In the genomic region with DNA sequence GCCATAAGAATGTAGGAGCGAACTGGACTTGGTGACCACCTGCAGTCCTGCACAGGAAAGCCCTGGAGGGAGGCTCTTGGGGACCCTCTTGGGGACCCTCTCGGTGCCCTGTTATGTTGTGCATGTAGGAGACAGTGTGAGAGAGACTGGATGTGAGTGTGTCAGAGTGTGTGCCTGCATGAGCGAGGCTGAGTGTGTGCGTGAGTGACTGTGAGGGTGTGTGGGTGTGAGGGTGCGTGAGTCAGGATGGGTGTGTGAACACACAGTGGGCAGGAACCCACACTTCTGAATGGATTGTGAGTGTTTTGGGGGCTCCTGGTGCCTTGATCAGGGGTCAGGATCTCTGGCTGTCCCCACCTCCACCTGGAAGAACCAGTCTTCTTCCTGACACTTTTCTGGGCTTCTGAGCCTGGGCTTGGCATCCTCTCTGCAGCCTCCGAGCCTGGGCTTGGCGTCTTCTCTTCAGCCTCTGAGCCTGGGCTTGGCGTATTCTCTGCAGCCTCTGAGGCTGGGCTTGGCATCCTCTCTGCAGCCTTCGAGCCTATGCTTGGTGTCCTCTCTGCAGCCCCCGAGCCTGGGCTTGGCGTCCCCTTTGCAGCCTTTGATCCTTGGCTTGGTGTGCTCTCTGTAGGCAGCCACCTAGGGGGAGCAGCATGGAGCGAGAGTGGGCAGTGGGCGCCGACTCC, we compare ENCODE assay signal across 2 cellular contexts.
TF ChIP-seq lines count a peak whose summit lies in the region.

No MANE protein-coding gene starts in this region.

TF ChIP-seq in IMR-90, 13 proteins besides CTCF, POLR2A, EP300 and RAD21:
- TF ChIP-seq FOS (IDR thresholded peaks at IDR 0.05; ENCODE audit: low read depth, low read length) = no peak
- no peak for TF ChIP-seq RCOR1 (IDR thresholded peaks at IDR 0.05; ENCODE audit: insufficient replicate concordance, low read length)
- no peak for TF ChIP-seq NFE2L2 (IDR thresholded peaks at IDR 0.05; ENCODE audit: low read depth, low read length)
- TF ChIP-seq RFX5 (IDR thresholded peaks at IDR 0.05; ENCODE audit: low read depth, low read length) = no peak
- TF ChIP-seq MXI1 (IDR thresholded peaks at IDR 0.05; ENCODE audit: borderline replicate concordance, low read depth, low read length) = no peak
- no peak for TF ChIP-seq MAFK (IDR thresholded peaks at IDR 0.05; ENCODE audit: low read depth, low read length)

TF ChIP-seq in H1, 55 proteins besides CTCF, POLR2A, EP300 and RAD21:
- TF ChIP-seq RBBP5 (IDR thresholded peaks at IDR 0.05; ENCODE audit: borderline replicate concordance, low read depth, low read length) (no peak), SIX5 (IDR thresholded peaks at IDR 0.05; ENCODE audit: low read depth, low read length) (no peak), KDM4A (IDR thresholded peaks at IDR 0.05; ENCODE audit: low read depth, low read length, severe bottlenecking) (no peak)
